ENCODE assay signal across 1 cellular context in the genomic region with DNA sequence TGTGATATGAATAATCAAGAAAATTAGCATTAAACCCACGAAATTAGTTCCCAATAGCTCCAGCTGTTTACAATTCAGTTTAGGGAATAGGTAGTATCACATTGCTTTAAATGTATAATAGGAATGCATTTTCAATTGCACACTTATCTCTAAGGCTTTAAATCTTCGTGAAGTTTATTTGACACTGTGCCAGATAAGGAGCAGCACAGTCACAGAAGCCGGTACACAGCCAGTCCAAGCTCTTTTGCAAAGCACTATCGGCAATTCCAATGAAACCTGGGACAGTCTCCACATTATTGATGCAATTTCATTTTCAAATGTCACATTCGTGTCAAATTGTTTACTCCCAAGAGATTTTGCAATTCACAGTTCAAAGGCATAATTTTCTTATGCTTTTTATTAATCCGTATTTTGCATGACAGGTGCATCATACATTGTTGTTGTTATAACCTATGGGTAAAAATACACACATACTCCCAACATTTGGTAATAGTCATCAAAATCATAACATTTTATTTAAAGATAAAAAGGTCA.
TF ChIP-seq lines count a peak whose summit lies in the region.

No MANE protein-coding gene starts in this region.

TF ChIP-seq in HEK293, 187 proteins besides CTCF, POLR2A, EP300 and RAD21 (continued from another document):
- TF ChIP-seq ZNF16 (tag by site-specific recombination; IDR thresholded peaks at IDR 0.05; ENCODE audit: low read depth) (no peak), MZF1 (tag by site-specific recombination; IDR thresholded peaks at IDR 0.05; ENCODE audit: borderline replicate concordance) (no peak), ZFP69B (tag by site-specific recombination; IDR thresholded peaks at IDR 0.05) (no peak), ZNF112 (tag by site-specific recombination; IDR thresholded peaks at IDR 0.05) (no peak), ZNF184 (tag by site-specific recombination; IDR thresholded peaks at IDR 0.05) (no peak), KLF10 (tag by site-specific recombination; IDR thresholded peaks at IDR 0.05) (no peak), WT1 (tag by site-specific recombination; IDR thresholded peaks at IDR 0.05) (no peak), MEIS1 (CRISPR knock-in tag; IDR thresholded peaks at IDR 0.05; ENCODE audit: borderline replicate concordance) (peak; percentile 76; the same call in 1 of the 2 replicates), TRIM28 (IDR thresholded peaks at IDR 0.05; ENCODE audit: borderline replicate concordance, low read length) (0 out of 2 replicates have a peak, but pooled peaks have one; percentile 11)
- TF ChIP-seq, protein P1, sequence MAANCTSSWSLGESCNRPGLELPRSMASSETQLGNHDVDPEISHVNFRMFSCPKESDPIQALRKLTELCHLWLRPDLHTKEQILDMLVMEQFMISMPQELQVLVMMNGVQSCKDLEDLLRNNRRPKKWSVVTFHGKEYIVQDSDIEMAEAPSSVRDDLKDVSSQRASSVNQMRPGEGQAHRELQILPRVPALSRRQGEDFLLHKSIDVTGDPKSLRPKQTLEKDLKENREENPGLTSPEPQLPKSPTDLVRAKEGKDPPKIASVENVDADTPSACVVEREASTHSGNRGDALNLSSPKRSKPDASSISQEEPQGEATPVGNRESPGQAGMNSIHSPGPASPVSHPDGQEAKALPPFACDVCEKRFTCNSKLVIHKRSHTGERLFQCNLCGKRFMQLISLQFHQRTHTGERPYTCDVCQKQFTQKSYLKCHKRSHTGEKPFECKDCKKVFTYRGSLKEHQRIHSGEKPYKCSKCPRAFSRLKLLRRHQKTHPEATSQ (tag by site-specific recombination; IDR thresholded peaks at IDR 0.05), result no peak
